Comparison of ENCODE assay signal across 7 cellular contexts in genomic region chrX:102950908-102951866, GRCh38. TPM values are rescaled to one million over a fixed set of nuclear protein-coding genes. Genes with fewer than 3 reads are reported as not detected.
A peak's percentile ranks its signal among the peaks of the same experiment; 100 is the strongest.
DNase-seq lines count a peak whose midpoint lies in the region; ATAC-seq and TF ChIP-seq lines count a peak whose summit lies in the region.

No MANE protein-coding gene starts in this region.

- TF ChIP-seq POLR2A in GM18505 (IDR thresholded peaks at IDR 0.05; ENCODE audit: borderline replicate concordance, extremely low read depth, insufficient read depth, insufficient read length), result no peak

- no peaks in the 10 kb centered on the region for H3K9me3 Mint-ChIP-seq in chondrocyte (ENCODE audit: low read depth)

- H3K36me3 Mint-ChIP-seq in chondrocyte (ENCODE audit: low read depth), result no peaks in the 10 kb centered on the region

- no peaks in the 10 kb centered on the region for H3K27me3 Mint-ChIP-seq in chondrocyte (ENCODE audit: low read depth)

- peak; percentile 77 for DNase-seq in NCI-H2227 treated with DMSO at 0.1 percent for 48 hours (lab: John Stamatoyannopoulos, UW)
- no peak for DNase-seq in chondrocyte (ENCODE audit: low spot score)
- peak; percentile 44 for DNase-seq in left lobe of liver (ENCODE audit: low spot score)
- peak; percentile 6 to 53 (median 18) for DNase-seq in stimulated activated CD4-positive, alpha-beta T cell treated with anti-CD3 and anti-CD28 coated beads, TNF-alpha, amount 100 ng/mL, for 48 hours (ENCODE audit: low read depth in 3 of 3)

- ATAC-seq in GM18505 (IDR thresholded peaks at IDR 0.05; ENCODE audit: unreplicated experiment), result peak; percentile 67
- ATAC-seq in HG03066 (IDR thresholded peaks at IDR 0.05; ENCODE audit: low read depth, unreplicated experiment), result peak; percentile 71
- ATAC-seq in activated CD4-positive, CD25-positive, alpha-beta regulatory T cell treated with anti-CD3 and anti-CD28 coated beads, Interleukin-2, amount 50 U/mL, for 24 hours, result peak; percentile 60 to 66
- peak; percentile 88 for ATAC-seq in left lobe of liver

- no peak overlapping the region for H3K27ac Mint-ChIP-seq in chondrocyte (ENCODE audit: unreplicated experiment)

- H3K4me1 Mint-ChIP-seq in chondrocyte (ENCODE audit: low read depth), result peaks cover 6% of the 10 kb centered on the region

- TF ChIP-seq CTCF in chondrocyte (IDR thresholded peaks at IDR 0.05), result peak; percentile 73

- peak overlapping the region; percentile 59 for H3K4me3 Mint-ChIP-seq in chondrocyte (ENCODE audit: unreplicated experiment)

RNA-seq across cellular contexts. Expression of gene RAB40AL, which starts 14.1 kb away (rescaled TPM):
- total RNA-seq in chondrocyte (0.70 to 1.6 TPM in 2 of 3 replicates, not detected in the other), left lobe of liver (0.25 TPM)
